ENCODE assay signal across 16 cellular contexts in the genomic region with DNA sequence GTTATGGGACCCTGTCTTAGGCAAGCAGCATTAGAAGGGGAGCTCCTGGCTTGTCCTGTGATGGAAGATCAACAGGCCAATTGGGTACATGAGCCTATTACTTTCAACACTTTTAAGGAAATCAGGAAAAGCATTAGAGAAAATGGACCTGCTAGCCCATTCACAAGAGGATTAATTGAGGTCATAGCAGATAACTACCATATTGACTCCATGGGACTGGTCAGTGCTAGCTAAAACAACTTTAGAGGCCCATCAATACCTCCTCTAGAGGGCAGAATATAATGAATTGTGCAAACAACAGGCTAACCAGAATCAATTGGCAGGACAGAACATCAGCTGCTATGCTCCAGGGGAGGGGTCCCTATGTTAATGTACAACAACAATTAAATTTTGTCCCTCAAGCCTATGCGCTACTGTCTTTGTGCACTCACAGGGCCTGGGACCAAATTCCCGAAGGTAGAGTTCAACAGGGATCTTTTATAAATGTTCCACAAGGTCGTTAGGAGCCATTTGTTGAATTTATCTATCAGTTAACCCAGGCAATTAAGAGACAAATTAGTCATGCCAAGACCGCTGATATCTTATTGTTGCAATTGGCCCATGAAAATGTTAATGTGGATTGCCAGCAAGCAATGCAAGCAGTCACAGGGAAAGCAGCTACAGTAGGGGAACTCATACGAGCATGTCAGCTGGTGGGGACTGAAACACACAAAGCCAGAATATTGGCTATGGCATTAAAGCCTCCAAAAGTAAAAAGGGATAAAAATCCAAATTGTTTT.
DNase-seq lines count a peak whose midpoint lies in the region; ATAC-seq, FAIRE-seq and TF ChIP-seq lines count a peak whose summit lies in the region.
"Had no signal": no experiment of that assay in that cellular context is flagged by ENCODE, and none has a peak within 500 bp of the region (broad histone marks: within the 10 kb centered on the region; RNA-seq: fewer than 3 reads in every experiment).

No MANE protein-coding gene starts in this region.

- intact Hi-C loops in Panc1 (cut with micrococcal nuclease; ENCODE audit: unreplicated experiment) (no loop called here), upper lobe of right lung (cut with DNase I) (no loop called here), left ventricle myocardium inferior (cut with micrococcal nuclease) (no loop called here)

- CTCF ChIA-PET in AG04450 (lab: Charles Lee) = interaction anchor here (1.2 to 1.6 kb wide), 2 partner anchors 10 to 12 kb away, joined by 4 read pairs; no protein-coding TSS in a partner anchor
- CTCF ChIA-PET in Panc1 (lab: Charles Lee) = interaction anchor here (0.6 kb wide), 2 partner anchors 8 to 14 kb away, joined by 6 to 7 read pairs; no protein-coding TSS in a partner anchor

- no peak for TF ChIP-seq POLR2A in GM12891 (IDR thresholded peaks at IDR 0.05; ENCODE audit: low read depth, low read length)
- TF ChIP-seq POLR2A in tibial nerve (IDR thresholded peaks at IDR 0.05) = no peak

- H3K9me3 ChIP-seq in AG04450 (ENCODE audit: control insufficient read depth, insufficient read depth, low read length) (no peaks in the 10 kb centered on the region), Panc1 (ENCODE audit: control insufficient read depth, insufficient read depth, low read depth, low read length) (no peaks in the 10 kb centered on the region), upper lobe of right lung (no peaks in the 10 kb centered on the region), tibial nerve (no peaks in the 10 kb centered on the region), left ventricle myocardium inferior (replicated peaks) (no peaks in the 10 kb centered on the region)
- H3K9me3 ChIP-seq: MG63, tibial artery had no signal

- H3K27me3 ChIP-seq in AG04450 (ENCODE audit: control insufficient read depth, insufficient read depth, low read length) (no peaks in the 10 kb centered on the region), Panc1 (ENCODE audit: control insufficient read depth, insufficient read depth, low read length) (no peaks in the 10 kb centered on the region), upper lobe of right lung (peaks cover 17% of the 10 kb centered on the region), tibial nerve (peaks cover 0 to 67% of the 10 kb centered on the region in 2 donors), left ventricle myocardium inferior (ENCODE audit: low read depth) (peaks cover 93% of the 10 kb centered on the region)
- H3K27me3 ChIP-seq: MG63 had no signal

- H3K4me1 ChIP-seq in Panc1 (ENCODE audit: control insufficient read depth, insufficient read depth, low read length) = peaks cover under 1% of the 10 kb centered on the region; the same call in 1 of the 2 replicates
- no peaks in the 10 kb centered on the region for H3K4me1 ChIP-seq in upper lobe of right lung
- H3K4me1 ChIP-seq in tibial nerve = no peaks in the 10 kb centered on the region
- no peaks in the 10 kb centered on the region for H3K4me1 ChIP-seq in left ventricle myocardium inferior
- H3K4me1 ChIP-seq: tibial artery had no signal

- TF ChIP-seq CTCF in AG04450 (IDR thresholded peaks at IDR 0.05; ENCODE audit: low read depth, low read length) = peak; percentile 33; the same call in 1 of the 2 replicates
- peak; percentile 52 for TF ChIP-seq CTCF in Panc1 (IDR thresholded peaks at IDR 0.05)
- peak; percentile 52 for TF ChIP-seq CTCF in epithelial cell of proximal tubule (conservative IDR thresholded peaks at IDR 0.05; ENCODE audit: low read depth, low read length)
- no peak for TF ChIP-seq CTCF in upper lobe of right lung (IDR thresholded peaks at IDR 0.05)
- no peak for TF ChIP-seq CTCF in tibial nerve (IDR thresholded peaks at IDR 0.05)
- no peak for TF ChIP-seq CTCF in left ventricle myocardium inferior (IDR thresholded peaks at IDR 0.05; ENCODE audit: borderline replicate concordance)

- no peaks in the 10 kb centered on the region for H3K36me3 ChIP-seq in Panc1 (ENCODE audit: control insufficient read depth, insufficient read depth, low read length)
- no peaks in the 10 kb centered on the region for H3K36me3 ChIP-seq in upper lobe of right lung
- no peaks in the 10 kb centered on the region for H3K36me3 ChIP-seq in tibial nerve
- H3K36me3 ChIP-seq in left ventricle myocardium inferior = no peaks in the 10 kb centered on the region
- H3K36me3 ChIP-seq: MG63, tibial artery had no signal

- WGBS in tibial nerve, 2 donors = 72 to 83% methylated on average over 5 of the region's 5 CpGs

- ATAC-seq in Panc1 (peak; percentile 65; the same call in 1 of the 2 replicates), upper lobe of right lung (no peak)
- ATAC-seq: T-helper 17 cell had no signal

- H3K4me3 ChIP-seq in AG04450 (ENCODE audit: low read depth, low read length) = no peak overlapping the region
- no peak overlapping the region for H3K4me3 ChIP-seq in Panc1 (ENCODE audit: low read depth in 2 of 2, low read length in 2 of 2)
- H3K4me3 ChIP-seq in epithelial cell of proximal tubule (ENCODE audit: low read depth, low read length) = no peak overlapping the region
- no peak overlapping the region for H3K4me3 ChIP-seq in upper lobe of right lung
- H3K4me3 ChIP-seq in tibial nerve = no peak overlapping the region
- H3K4me3 ChIP-seq in left ventricle myocardium inferior = no peak overlapping the region
- H3K4me3 ChIP-seq: MG63, tibial artery had no signal

- TF ChIP-seq EP300 in tibial nerve (IDR thresholded peaks at IDR 0.05) = no peak

- in situ Hi-C loops in Panc1 (cut with HindIII; ENCODE audit: low pct_unique_long_range_greater_than_20kb, low sequenced_read_pairs) = no loop called here

- peak; percentile 55 for FAIRE-seq in GM12891 (lab: Jason Lieb, UNC)

- POLR2A ChIA-PET in AG04450 (lab: Yijun Ruan, JAX) = interaction anchor here (0.7 kb wide), 1 partner anchor 33 kb away, joined by 3 read pairs; no protein-coding TSS in a partner anchor
- POLR2A ChIA-PET in Panc1 (lab: Charles Lee) = interaction anchor here (0.6 kb wide), 1 partner anchor 83 kb away, joined by 5 read pairs; no protein-coding TSS in a partner anchor

- no TSS peak for BruUV-seq in Panc1 (replicated peaks; lab: Mats Ljungman, UMichigan)

- DNase-seq in AG04450 (ENCODE audit: low read depth, low spot score) (no peak), GM12891 (ENCODE audit: insufficient read length, low spot score) (no peak), Panc1 (ENCODE audit: low read depth, low spot score) (no peak), epithelial cell of proximal tubule (ENCODE audit: low read depth) (no peak), upper lobe of right lung (no peak), NCI-H2107 treated with DMSO at 0.1 percent for 48 hours (lab: John Stamatoyannopoulos, UW; ENCODE audit: unreplicated experiment) (no peak), tibial nerve (ENCODE audit: low spot score in 2 of 2) (no peak), left ventricle myocardium inferior (no peak)
- DNase-seq: CD4-positive, alpha-beta memory T cell; effector CD4-positive, alpha-beta T cell; MG63; midbrain; NCI-H526 treated with DMSO at 0.1 percent for 48 hours; retina; T-helper 17 cell; tibial artery had no signal

- H3K27ac ChIP-seq in AG04450 (ENCODE audit: low read depth, low read length) (no peak overlapping the region), Panc1 (ENCODE audit: low read length) (no peak overlapping the region), upper lobe of right lung (no peak overlapping the region), tibial nerve (no peak overlapping the region), left ventricle myocardium inferior (replicated peaks) (no peak overlapping the region)
- H3K27ac ChIP-seq: tibial artery had no signal

TF ChIP-seq in GM12891, 5 proteins besides CTCF, POLR2A, EP300 and RAD21:
- TF ChIP-seq POLR2AphosphoS5 (IDR thresholded peaks at IDR 0.05; ENCODE audit: low read depth, low read length) (no peak), TAF1 (IDR thresholded peaks at IDR 0.05; ENCODE audit: low read depth, low read length) (no peak), POU2F2 (IDR thresholded peaks at IDR 0.05; ENCODE audit: low read depth, low read length) (no peak), SPI1 (IDR thresholded peaks at IDR 0.05; ENCODE audit: low read depth, low read length) (no peak), PAX5 (IDR thresholded peaks at IDR 0.05; ENCODE audit: insufficient read depth, low read length, severe bottlenecking) (no peak)
TF ChIP-seq in GM12891: peak in this region for 0.

Comparison
In these comparisons a context has a peak if more than half of its experiments do, and no peak if none do; other contexts are left out.
1. CTCF ChIP-seq: peak in AG04450 (single experiment), Panc1 (single experiment) and epithelial cell of proximal tubule (single experiment); none in upper lobe of right lung (single experiment), tibial nerve (0 of 5) and left ventricle myocardium inferior (single experiment).